ENCODE assay signal across 24 cellular contexts in genomic region chrX:42151808-42152207, GRCh38.
"Had no signal": no experiment of that assay in that cellular context is flagged by ENCODE, and none has a peak within 500 bp of the region (broad histone marks: within the 10 kb centered on the region; RNA-seq: fewer than 3 reads in every experiment).

No MANE protein-coding gene starts in this region.

- H3K27me3 ChIP-seq: left lung, neutrophil, tibial artery had no signal

- H3K9me3 Mint-ChIP-seq: memory B cell; stimulated activated memory B cell treated with anti-CD40 and anti-IgM and Interleukin-4, amounts not matched to agents 10 μg/mL and 1 μg/mL and 100 μg/mL, for 72 hours had no signal

- H3K4me3 Mint-ChIP-seq: activated CD8-positive, alpha-beta memory T cell treated with anti-CD3 and anti-CD28 coated beads, Interleukin-2, amount 10 ng/mL, durations not matched to agents 7 days and 5 days; brain; memory B cell; stimulated activated memory B cell treated with anti-CD40 and anti-IgM and Interleukin-4, amounts not matched to agents 10 μg/mL and 1 μg/mL and 100 μg/mL, for 72 hours had no signal

- H3K9me3 ChIP-seq: left lung, mucosa of descending colon, neutrophil, tibial artery, uterus had no signal

- H3K27ac ChIP-seq: left lung, neutrophil, parathyroid adenoma, tibial artery, uterus had no signal

- H3K4me1 Mint-ChIP-seq: stimulated activated memory B cell treated with anti-CD40 and anti-IgM and Interleukin-4, amounts not matched to agents 10 μg/mL and 1 μg/mL and 100 μg/mL, for 72 hours had no signal

- H3K27ac Mint-ChIP-seq: activated CD8-positive, alpha-beta memory T cell treated with anti-CD3 and anti-CD28 coated beads, Interleukin-2, amount 10 ng/mL, durations not matched to agents 7 days and 5 days; brain; memory B cell; stimulated activated memory B cell treated with anti-CD40 and anti-IgM and Interleukin-4, amounts not matched to agents 10 μg/mL and 1 μg/mL and 100 μg/mL, for 72 hours had no signal

- H3K9ac ChIP-seq: parathyroid adenoma had no signal

- H3K27me3 Mint-ChIP-seq: activated CD8-positive, alpha-beta memory T cell treated with anti-CD3 and anti-CD28 coated beads, Interleukin-2, amount 10 ng/mL, durations not matched to agents 7 days and 5 days; memory B cell; naive thymus-derived CD4-positive, alpha-beta T cell; stimulated activated memory B cell treated with anti-CD40 and anti-IgM and Interleukin-4, amounts not matched to agents 10 μg/mL and 1 μg/mL and 100 μg/mL, for 72 hours had no signal

- H3K36me3 Mint-ChIP-seq: brain; memory B cell; naive thymus-derived CD4-positive, alpha-beta T cell; stimulated activated memory B cell treated with anti-CD40 and anti-IgM and Interleukin-4, amounts not matched to agents 10 μg/mL and 1 μg/mL and 100 μg/mL, for 72 hours had no signal

- H3K4me1 ChIP-seq: left lung, parathyroid adenoma, tibial artery, uterus had no signal

- H3K79me2 ChIP-seq: parathyroid adenoma had no signal

- DNase-seq: activated CD4-positive, alpha-beta T cell treated with anti-CD3 and anti-CD28 coated beads, Interleukin-2, amount 50 U/mL, for 1 hour; activated CD4-positive, CD25-positive, alpha-beta regulatory T cell; activated CD8-positive, alpha-beta memory T cell treated with anti-CD3 and anti-CD28 coated beads, Interleukin-2, amount 10 ng/mL, durations not matched to agents 7 days and 5 days; activated effector memory CD4-positive, alpha-beta T cell treated with Interleukin-2 at 50 U/mL for 16 hours; activated naive CD4-positive, alpha-beta T cell treated with anti-CD3 and anti-CD28 coated beads, Interleukin-2, amount 50 U/mL, for 16 hours; activated T-cell treated with anti-CD3 and anti-CD28 coated beads, Interleukin-2, amount 50 U/mL, for 1 hour; amniotic stem cell; effector memory CD4-positive, alpha-beta T cell; foreskin fibroblast; glutamatergic neuron; hypothalamus; kidney; left lung; mucosa of descending colon; naive thymus-derived CD4-positive, alpha-beta T cell; retina; stimulated activated CD4-positive, alpha-beta T cell treated with anti-CD3 and anti-CD28 coated beads, Interleukin-12 subunit alpha, Interleukin-12 subunit beta, amount 100 ng/mL, for 4 hours; tibial artery; uterus had no signal

- H2AFZ ChIP-seq: parathyroid adenoma had no signal

- H3K4me3 ChIP-seq: left lung, mucosa of descending colon, tibial artery, uterus had no signal

- ATAC-seq: activated CD8-positive, alpha-beta memory T cell treated with anti-CD3 and anti-CD28 coated beads, Interleukin-2, amount 10 ng/mL, durations not matched to agents 7 days and 5 days; left lung; mucosa of descending colon; naive thymus-derived CD4-positive, alpha-beta T cell; stimulated activated memory B cell treated with anti-CD40 and anti-IgM and Interleukin-4, amounts not matched to agents 10 μg/mL and 1 μg/mL and 100 μg/mL, for 72 hours had no signal

- H3K36me3 ChIP-seq: left lung, neutrophil, tibial artery, uterus had no signal
